In the genomic region with DNA sequence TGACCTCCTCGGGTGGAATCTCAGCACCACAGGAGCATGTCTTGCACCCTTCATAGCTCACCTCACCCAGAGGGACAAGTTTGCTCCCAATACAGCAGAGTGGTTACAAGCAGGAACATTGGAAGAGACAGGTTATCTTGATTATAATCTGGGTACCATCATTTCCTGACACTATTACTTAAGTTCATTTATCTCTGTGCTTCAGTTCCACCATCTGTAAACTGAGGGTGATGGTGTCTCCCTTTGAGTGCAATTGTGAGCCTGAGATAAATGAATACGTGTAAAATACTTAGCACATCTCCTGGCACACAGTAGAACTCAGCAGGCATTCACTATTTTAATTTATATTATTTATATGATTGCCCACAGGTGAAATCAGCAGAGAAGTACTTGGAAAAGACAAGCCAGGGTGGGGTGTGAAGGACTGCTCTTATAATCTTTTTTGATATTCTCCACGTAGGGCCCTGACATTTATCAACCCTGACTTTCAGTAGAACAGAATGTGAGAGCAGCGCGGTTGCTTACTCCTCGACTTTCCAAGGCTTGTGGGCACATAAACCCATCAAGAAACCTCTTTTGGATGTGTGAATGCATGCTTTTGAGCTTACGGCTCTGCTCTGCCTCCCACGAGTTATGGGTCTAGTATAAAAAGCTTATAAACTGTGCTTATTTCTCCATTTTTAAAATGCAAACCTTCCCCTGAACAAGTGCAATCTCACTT, we compare ENCODE assay signal across 1 cellular context.
TF ChIP-seq lines count a peak whose summit lies in the region.

No MANE protein-coding gene starts in this region.

TF ChIP-seq in K562, 482 proteins besides CTCF, POLR2A, EP300 and RAD21 (continues in another document):
- TF ChIP-seq RNF2 (IDR thresholded peaks at IDR 0.05) (no peak), ZBTB8A (IDR thresholded peaks at IDR 0.05; ENCODE audit: partially characterized antibody) (no peak), ZNF212 (CRISPR knock-in tag; IDR thresholded peaks at IDR 0.05) (no peak), ZNF253 (CRISPR knock-in tag; conservative IDR thresholded peaks at IDR 0.05) (no peak), ASH1L (IDR thresholded peaks at IDR 0.05; ENCODE audit: borderline replicate concordance, low read depth, partially characterized antibody) (no peak), GATA2 (CRISPR knock-in tag; IDR thresholded peaks at IDR 0.05) (peak; percentile 11; the same call in 1 of the 2 replicates), SRSF7 (optimal IDR thresholded peaks at IDR 0.05; ENCODE audit: low read depth, low read length) (no peak), ZNF398 (CRISPR knock-in tag; IDR thresholded peaks at IDR 0.05) (no peak), ARHGAP35 (IDR thresholded peaks at IDR 0.05; ENCODE audit: partially characterized antibody) (no peak), CXXC5 (CRISPR knock-in tag; IDR thresholded peaks at IDR 0.05) (0 out of 2 replicates have a peak, but pooled peaks have one; percentile 16), AFF1 (IDR thresholded peaks at IDR 0.05; ENCODE audit: low read depth in 1 of 2, partially characterized antibody in 2 of 2) (no peak), ZNF644 (tag; IDR thresholded peaks at IDR 0.05; ENCODE audit: low read depth) (0 out of 2 replicates have a peak, but pooled peaks have one; percentile 34), JUND (IDR thresholded peaks at IDR 0.05; ENCODE audit: borderline replicate concordance, low read depth, low read length) (0 out of 2 replicates have a peak, but pooled peaks have one; percentile 20), JUND (tag; IDR thresholded peaks at IDR 0.05; ENCODE audit: borderline replicate concordance, low read depth, low read length) (no peak), ZNF232 (CRISPR knock-in tag; IDR thresholded peaks at IDR 0.05) (no peak), POLR2B (IDR thresholded peaks at IDR 0.05; ENCODE audit: low read depth, partially characterized antibody) (no peak), SAP30 (IDR thresholded peaks at IDR 0.05; ENCODE audit: borderline replicate concordance, insufficient read depth, low read depth, low read length, poor library complexity, severe bottlenecking) (no peak), E2F1 (CRISPR knock-in tag; IDR thresholded peaks at IDR 0.05) (no peak), ZNF277 (CRISPR knock-in tag; IDR thresholded peaks at IDR 0.05; ENCODE audit: borderline replicate concordance) (no peak), ZNF175 (CRISPR knock-in tag; IDR thresholded peaks at IDR 0.05; ENCODE audit: low read depth) (0 out of 2 replicates have a peak, but pooled peaks have one; percentile 17), ZNF766 (CRISPR knock-in tag; conservative IDR thresholded peaks at IDR 0.05) (peak; percentile 86), MYC (IDR thresholded peaks at IDR 0.05; ENCODE audit: low read depth, low read length) (no peak), MYC (CRISPR knock-in tag; IDR thresholded peaks at IDR 0.05; ENCODE audit: borderline replicate concordance, low read depth) (no peak), ZNF79 (CRISPR knock-in tag; IDR thresholded peaks at IDR 0.05; ENCODE audit: low read depth) (0 out of 2 replicates have a peak, but pooled peaks have one; percentile 22), CCNT2 (IDR thresholded peaks at IDR 0.05; ENCODE audit: borderline replicate concordance, extremely low read depth, insufficient read length, low read depth, low read length) (no peak), HSF4 (CRISPR knock-in tag; IDR thresholded peaks at IDR 0.05; ENCODE audit: borderline replicate concordance) (no peak), KDM5B (IDR thresholded peaks at IDR 0.05; ENCODE audit: insufficient replicate concordance, low read depth, low read length) (no peak), ARID1B (IDR thresholded peaks at IDR 0.05) (peak; percentile 59), KDM2B (CRISPR knock-in tag; IDR thresholded peaks at IDR 0.05) (no peak), MGA (IDR thresholded peaks at IDR 0.05) (peak; percentile 10; the same call in 1 of the 2 replicates), ZNF431 (CRISPR knock-in tag; IDR thresholded peaks at IDR 0.05) (no peak), POLR2AphosphoS2 (IDR thresholded peaks at IDR 0.05; ENCODE audit: low read length) (no peak), POLR3G (IDR thresholded peaks at IDR 0.05; ENCODE audit: extremely low read depth, insufficient read length, insufficient replicate concordance) (no peak), TEAD2 (tag; IDR thresholded peaks at IDR 0.05) (no peak), ZBTB43 (CRISPR knock-in tag; IDR thresholded peaks at IDR 0.05) (no peak)
